In genomic region chr10:30441974-30442606, GRCh38 we compare ENCODE assay signal across 1 cellular context.
TF ChIP-seq lines count a peak whose summit lies in the region.

No MANE protein-coding gene starts in this region.

TF ChIP-seq in HepG2, 621 proteins besides CTCF, POLR2A, EP300 and RAD21:
- TF ChIP-seq ZBTB39 (CRISPR knock-in tag; IDR thresholded peaks at IDR 0.05): no peak
- TF ChIP-seq PBX2 (CRISPR knock-in tag; IDR thresholded peaks at IDR 0.05): no peak
- no peak for TF ChIP-seq HDAC1 (CRISPR knock-in tag; IDR thresholded peaks at IDR 0.05)
- TF ChIP-seq SNAPC2 (CRISPR knock-in tag; IDR thresholded peaks at IDR 0.05): no peak
- no peak for TF ChIP-seq HNRNPK (IDR thresholded peaks at IDR 0.05; ENCODE audit: low read depth, low read length, poor library complexity, severe bottlenecking)
- TF ChIP-seq BRD4 (CRISPR knock-in tag; IDR thresholded peaks at IDR 0.05): no peak
- TF ChIP-seq POLR2G (IDR thresholded peaks at IDR 0.05; ENCODE audit: low read depth, low read length): 0 out of 2 replicates have a peak, but pooled peaks have one; percentile 28
- no peak for TF ChIP-seq BORCS8-MEF2B (CRISPR knock-in tag; IDR thresholded peaks at IDR 0.05)
